ENCODE assay signal across 25 cellular contexts in the genomic region with DNA sequence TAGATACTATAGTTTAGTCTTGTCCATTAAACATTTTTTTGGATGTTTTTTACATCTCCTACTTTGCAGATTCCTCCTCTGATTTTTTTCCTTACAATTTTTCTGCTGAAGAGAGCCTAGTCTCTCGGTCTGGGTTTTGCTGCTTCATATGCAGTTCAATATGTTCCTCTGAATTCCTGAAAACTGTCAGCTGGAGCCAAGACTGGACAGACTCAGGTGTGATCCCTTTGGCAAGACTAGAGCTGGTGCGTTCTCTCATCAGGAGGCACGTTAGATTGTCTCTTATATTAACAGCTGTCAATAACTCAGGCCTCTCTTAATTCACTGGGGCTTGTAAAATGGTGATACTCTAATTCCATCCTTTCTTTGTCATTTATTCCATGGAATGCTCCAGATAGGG. TPM values are rescaled to one million over a fixed set of nuclear protein-coding genes. Genes with fewer than 3 reads are reported as not detected.
"Had no signal": no experiment of that assay in that cellular context is flagged by ENCODE, and none has a peak within 500 bp of the region (broad histone marks: within the 10 kb centered on the region; RNA-seq: fewer than 3 reads in every experiment).

No MANE protein-coding gene starts in this region.

- H3K27me3 Mint-ChIP-seq: activated CD4-positive, alpha-beta T cell treated with anti-CD3 and anti-CD28 coated beads, Interleukin-2, amount 10 ng/mL, durations not matched to agents 7 days and 5 days; type B pancreatic cell had no signal

- H3K4me1 Mint-ChIP-seq: natural killer cell had no signal

- H3K27ac ChIP-seq: adrenal gland, cardiac muscle cell, esophagus squamous epithelium, left ventricle myocardium inferior, neutrophil, parathyroid adenoma, suprapubic skin had no signal

- DNase-seq: activated CD4-positive, alpha-beta T cell treated with anti-CD3 and anti-CD28 coated beads, Interleukin-2, amount 10 ng/mL, durations not matched to agents 7 days and 5 days; activated effector memory CD4-positive, alpha-beta T cell treated with anti-CD3 and anti-CD28 coated beads, Interleukin-2, amount 50 U/mL, for 16 hours; activated T-cell treated with anti-CD3 and anti-CD28 coated beads for 4 hours; adrenal gland; cortex of kidney; effector CD4-positive, alpha-beta T cell; esophagus squamous epithelium; glutamatergic neuron; hypothalamus; left ventricle myocardium inferior; mucosa of descending colon; natural killer cell; SHP77 treated with DMSO at 0.1 percent for 48 hours; stimulated activated CD4-positive, alpha-beta T cell treated with anti-CD3 and anti-CD28 coated beads, Interleukin-2, amount 100 ng/mL, for 48 hours; stimulated activated naive CD4-positive, alpha-beta T cell; WERI-Rb-1 had no signal

- H3K4me3 Mint-ChIP-seq: activated CD4-positive, alpha-beta T cell treated with anti-CD3 and anti-CD28 coated beads, Interleukin-2, amount 10 ng/mL, durations not matched to agents 7 days and 5 days; natural killer cell; type B pancreatic cell had no signal

- H3K27me3 ChIP-seq: adrenal gland, cardiac muscle cell, esophagus squamous epithelium, neutrophil, suprapubic skin had no signal

- H3K9me3 ChIP-seq: adrenal gland, esophagus squamous epithelium, left ventricle myocardium inferior, mucosa of descending colon, neutrophil, suprapubic skin had no signal

- ATAC-seq: mucosa of descending colon, natural killer cell, SK-N-SH treated with all-trans-retinoic acid at 6 μM for 48 hours had no signal

- H2AFZ ChIP-seq: parathyroid adenoma had no signal

- H3K4me1 ChIP-seq: esophagus squamous epithelium, suprapubic skin had no signal

- H3K9me3 Mint-ChIP-seq: activated CD4-positive, alpha-beta T cell treated with anti-CD3 and anti-CD28 coated beads, Interleukin-2, amount 10 ng/mL, durations not matched to agents 7 days and 5 days; natural killer cell; type B pancreatic cell had no signal

- H3K27ac Mint-ChIP-seq: activated CD4-positive, alpha-beta T cell treated with anti-CD3 and anti-CD28 coated beads, Interleukin-2, amount 10 ng/mL, durations not matched to agents 7 days and 5 days; type B pancreatic cell had no signal

- H3K4me3 ChIP-seq: adrenal gland, cardiac muscle cell, esophagus squamous epithelium, left ventricle myocardium inferior, mucosa of descending colon, suprapubic skin had no signal

RNA-seq across cellular contexts. Expression of a gene that starts 13.4 kb away (rescaled TPM):
- total RNA-seq: endothelial cell of umbilical vein, fibroblast of villous mesenchyme, kidney epithelial cell had no signal
- polyA plus RNA-seq: endothelial cell of umbilical vein had no signal
